8 cellular contexts compared by ENCODE assay signal in genomic region chr16:22217890-22218730, GRCh38. TPM values are rescaled to one million over a fixed set of nuclear protein-coding genes. Genes with fewer than 3 reads are reported as not detected.
DNase-seq lines count a peak whose midpoint lies in the region; ATAC-seq and TF ChIP-seq lines count a peak whose summit lies in the region.

No MANE protein-coding gene starts in this region.

- H3K27me3 ChIP-seq in MG63: no peaks in the 10 kb centered on the region
- H3K27me3 ChIP-seq in effector memory CD4-positive, alpha-beta T cell (replicated peaks; ENCODE audit: control insufficient read depth, insufficient read depth, low read length, poor library complexity, severe bottlenecking): no peaks in the 10 kb centered on the region
- no peaks in the 10 kb centered on the region for H3K27me3 ChIP-seq in A673 (replicated peaks; ENCODE audit: insufficient read depth, low read depth, low read length, poor library complexity)

- intact Hi-C loops in mucosa of descending colon (cut with DNase I, micrococcal nuclease) (no loop called here), A673 (cut with micrococcal nuclease; ENCODE audit: unreplicated experiment) (no loop called here)

- POLR2A ChIA-PET in A673 (lab: Charles Lee; ENCODE audit: low non-redundant PET): no interaction called here

- CTCF ChIA-PET in A673 (lab: Charles Lee): no interaction called here

- ATAC-seq in GM18861 (IDR thresholded peaks at IDR 0.05; ENCODE audit: unreplicated experiment): peak; percentile 62
- ATAC-seq in GM21723 (IDR thresholded peaks at IDR 0.05; ENCODE audit: unreplicated experiment): peak; percentile 82
- peak; percentile 56 for ATAC-seq in mucosa of descending colon

- peaks cover 6% of the 10 kb centered on the region for H3K4me1 ChIP-seq in mucosa of descending colon (ENCODE audit: low read depth)
- no peaks in the 10 kb centered on the region for H3K4me1 ChIP-seq in effector memory CD4-positive, alpha-beta T cell (ENCODE audit: control insufficient read depth, insufficient read depth, low read length, poor library complexity, severe bottlenecking)
- peaks cover 6% of the 10 kb centered on the region for H3K4me1 ChIP-seq in A673 (ENCODE audit: insufficient read depth, low read length, poor library complexity, severe bottlenecking)

- H3K27ac ChIP-seq in effector memory CD4-positive, alpha-beta T cell (ENCODE audit: insufficient read depth, low read length, poor library complexity, severe bottlenecking): no peak overlapping the region
- H3K27ac ChIP-seq in A673 (ENCODE audit: low read depth, low read length, poor library complexity, severe bottlenecking): no peak overlapping the region

- H3K9me3 ChIP-seq in MG63 (no peaks in the 10 kb centered on the region), mucosa of descending colon (no peaks in the 10 kb centered on the region), A673 (ENCODE audit: low read depth, low read length, poor library complexity, severe bottlenecking) (peaks cover 4% of the 10 kb centered on the region)
- H3K9me3 ChIP-seq in effector memory CD4-positive, alpha-beta T cell (ENCODE audit: control insufficient read depth, low read length): no peaks in the 10 kb centered on the region

- TF ChIP-seq CTCF in mucosa of descending colon (IDR thresholded peaks at IDR 0.05) (no peak), A673 (conservative IDR thresholded peaks at IDR 0.05; ENCODE audit: low read depth, low read length) (no peak)

- no peak overlapping the region for H3K4me3 ChIP-seq in MG63
- H3K4me3 ChIP-seq in mucosa of descending colon: no peak overlapping the region
- no peak overlapping the region for H3K4me3 ChIP-seq in effector memory CD4-positive, alpha-beta T cell (ENCODE audit: insufficient read depth, low read depth, low read length, poor library complexity, severe bottlenecking)
- no peak overlapping the region for H3K4me3 ChIP-seq in A673 (ENCODE audit: low read depth, low read length, poor library complexity, severe bottlenecking)

- peak; percentile 7 for DNase-seq in MG63
- DNase-seq in mucosa of descending colon: no peak
- no peak for DNase-seq in effector memory CD4-positive, alpha-beta T cell
- DNase-seq in SK-N-DZ (ENCODE audit: low spot score): no peak
- no peak for DNase-seq in OCI-M2 (lab: John Stamatoyannopoulos, UW; ENCODE audit: unreplicated experiment)
- no peak for DNase-seq in A673 (ENCODE audit: low spot score)

- no TSS peak for BruUV-seq in A673 (replicated peaks; lab: Mats Ljungman, UMichigan)

- peaks cover 30% of the 10 kb centered on the region for H3K36me3 ChIP-seq in MG63
- H3K36me3 ChIP-seq in mucosa of descending colon (ENCODE audit: low read depth): no peaks in the 10 kb centered on the region
- H3K36me3 ChIP-seq in effector memory CD4-positive, alpha-beta T cell (ENCODE audit: control insufficient read depth, insufficient read depth, low read length): no peaks in the 10 kb centered on the region
- H3K36me3 ChIP-seq in A673 (ENCODE audit: insufficient read depth, low read length, poor library complexity, severe bottlenecking): no peaks in the 10 kb centered on the region

RNA-seq across cellular contexts. Expression of gene EEF2K, which starts 12.0 kb away (rescaled TPM):
- 11.5 and 27.1 TPM in 2 replicates for total RNA-seq in MG63 (2014; rRNA removed; shearing (Covaris generic); ENCODE audit: low replicate concordance)
- 10 to 100 TPM; 38.6 to 60.8 (median 39.7) TPM for total RNA-seq in mucosa of descending colon
- 17.2 and 21.1 TPM in 2 replicates for polyA plus RNA-seq in SK-N-DZ (2014; cell fraction: cytosol; rRNA removed)
- polyA plus RNA-seq in SK-N-DZ (2014; cell fraction: nucleus; rRNA removed): 13.8 and 15.2 TPM in 2 replicates
- total RNA-seq in A673 (2021): 14.3 and 18.4 TPM in 2 replicates

RNA-seq across cellular contexts. Expression of gene SDR42E2, which starts 55.8 kb away (rescaled TPM):
- total RNA-seq in MG63 (2014; rRNA removed; shearing (Covaris generic); ENCODE audit: low replicate concordance): not detected in 2 replicates
- total RNA-seq in mucosa of descending colon (not detected), A673 (2021) (not detected in 2 replicates)
- polyA plus RNA-seq in SK-N-DZ (2014; cell fraction: cytosol; rRNA removed): not detected in 2 replicates
- polyA plus RNA-seq in SK-N-DZ (2014; cell fraction: nucleus; rRNA removed): not detected in 2 replicates
